ENCODE assay signal across 1 cellular context in genomic region chr1:95233737-95234493, GRCh38.
TF ChIP-seq lines count a peak whose summit lies in the region.

RWDD3 (plus strand) TSS chr1:95234210; CDS start chr1:95234231, 21 bp downstream.

TF ChIP-seq in HepG2, 621 proteins besides CTCF, POLR2A, EP300 and RAD21 (continued from another document and continues in another):
- peak; percentile 75; the same call in 1 of the 2 replicates for TF ChIP-seq ZGPAT (CRISPR knock-in tag; IDR thresholded peaks at IDR 0.05)
- peak; percentile 13; the same call in 1 of the 2 replicates for TF ChIP-seq ZNF205 (CRISPR knock-in tag; IDR thresholded peaks at IDR 0.05)
- TF ChIP-seq ZNF609 (CRISPR knock-in tag; IDR thresholded peaks at IDR 0.05; ENCODE audit: borderline replicate concordance) = no peak
- peak; percentile 72; the same call in 1 of the 2 replicates for TF ChIP-seq ZSCAN5A (CRISPR knock-in tag; IDR thresholded peaks at IDR 0.05; ENCODE audit: borderline replicate concordance)
- peak; percentile 15; the same call in 1 of the 2 replicates for TF ChIP-seq ZNF24 (IDR thresholded peaks at IDR 0.05)
- no peak for TF ChIP-seq ZNF547 (CRISPR knock-in tag; IDR thresholded peaks at IDR 0.05)
- TF ChIP-seq ZNF235 (CRISPR knock-in tag; IDR thresholded peaks at IDR 0.05; ENCODE audit: borderline replicate concordance) = peak; percentile 54; the same call in 1 of the 2 replicates
- TF ChIP-seq HNF4G (IDR thresholded peaks at IDR 0.05; ENCODE audit: borderline replicate concordance, low read depth, low read length) = no peak
- no peak for TF ChIP-seq HNF4G (CRISPR knock-in tag; IDR thresholded peaks at IDR 0.05; ENCODE audit: borderline replicate concordance, low read depth)
- TF ChIP-seq ZNF780A (CRISPR knock-in tag; IDR thresholded peaks at IDR 0.05) = no peak
- TF ChIP-seq ASH2L (IDR thresholded peaks at IDR 0.05; ENCODE audit: insufficient read length, low read depth, low read length) = peak; percentile 48
- TF ChIP-seq MAX (IDR thresholded peaks at IDR 0.05) = peak; percentile 76
- TF ChIP-seq PCBP1 (IDR thresholded peaks at IDR 0.05; ENCODE audit: borderline replicate concordance, low read depth, low read length) = no peak
- no peak for TF ChIP-seq HCFC1 (IDR thresholded peaks at IDR 0.05; ENCODE audit: low read depth, low read length)
- TF ChIP-seq ZNF256 (CRISPR knock-in tag; conservative IDR thresholded peaks at IDR 0.05) = no peak
- peak; percentile 85 for TF ChIP-seq ZNF574 (CRISPR knock-in tag; IDR thresholded peaks at IDR 0.05)
- peak; percentile 16; the same call in 1 of the 2 replicates for TF ChIP-seq TARDBP (CRISPR knock-in tag; IDR thresholded peaks at IDR 0.05)
- peak; percentile 63 for TF ChIP-seq ZNF616 (CRISPR knock-in tag; IDR thresholded peaks at IDR 0.05; ENCODE audit: low read depth)
- no peak; the same call in 1 of the 2 replicates for TF ChIP-seq KDM5A (IDR thresholded peaks at IDR 0.05; ENCODE audit: borderline replicate concordance, low read length)
- 0 out of 2 replicates have a peak, but pooled peaks have one; percentile 53 for TF ChIP-seq ELF4 (CRISPR knock-in tag; IDR thresholded peaks at IDR 0.05; ENCODE audit: borderline replicate concordance)
- TF ChIP-seq ZNF792 (CRISPR knock-in tag; IDR thresholded peaks at IDR 0.05) = peak; percentile 85
- TF ChIP-seq HDAC1 (CRISPR knock-in tag; IDR thresholded peaks at IDR 0.05) = peak; percentile 13; the same call in 1 of the 2 replicates
- TF ChIP-seq NR2F2 (IDR thresholded peaks at IDR 0.05; ENCODE audit: borderline replicate concordance, low read depth) = no peak; the same call in 1 of the 2 replicates
- TF ChIP-seq ZNF446 (CRISPR knock-in tag; IDR thresholded peaks at IDR 0.05) = no peak
- no peak for TF ChIP-seq ZBTB4 (CRISPR knock-in tag; IDR thresholded peaks at IDR 0.05; ENCODE audit: borderline replicate concordance)
- no peak for TF ChIP-seq TCF12 (IDR thresholded peaks at IDR 0.05)
- peak; percentile 82 for TF ChIP-seq TCF12 (CRISPR knock-in tag; IDR thresholded peaks at IDR 0.05)
- TF ChIP-seq ZNF639 (CRISPR knock-in tag; conservative IDR thresholded peaks at IDR 0.05) = 0 out of 2 replicates have a peak, but pooled peaks have one; percentile 56
- peak; percentile 78 for TF ChIP-seq IKZF4 (CRISPR knock-in tag; IDR thresholded peaks at IDR 0.05; ENCODE audit: borderline replicate concordance, low read depth, not compliant biosample characterization)
- peak; percentile 91 for TF ChIP-seq SALL2 (CRISPR knock-in tag; IDR thresholded peaks at IDR 0.05)
- no peak for TF ChIP-seq ZNF510 (CRISPR knock-in tag; IDR thresholded peaks at IDR 0.05; ENCODE audit: low read depth)
- TF ChIP-seq ZNF253 (CRISPR knock-in tag; IDR thresholded peaks at IDR 0.05; ENCODE audit: borderline replicate concordance) = peak; percentile 55; the same call in 1 of the 2 replicates
- TF ChIP-seq SRSF4 (IDR thresholded peaks at IDR 0.05; ENCODE audit: low read depth, low read length, poor library complexity, severe bottlenecking) = no peak
- TF ChIP-seq ZNF816 (CRISPR knock-in tag; IDR thresholded peaks at IDR 0.05; ENCODE audit: borderline replicate concordance) = peak; percentile 45; the same call in 1 of the 2 replicates
- no peak for TF ChIP-seq ZNF432 (CRISPR knock-in tag; IDR thresholded peaks at IDR 0.05; ENCODE audit: borderline replicate concordance)
- TF ChIP-seq USF2 (IDR thresholded peaks at IDR 0.05; ENCODE audit: low read depth, low read length) = no peak
- TF ChIP-seq USF2 (CRISPR knock-in tag; IDR thresholded peaks at IDR 0.05; ENCODE audit: borderline replicate concordance) = no peak
- 0 out of 2 replicates have a peak, but pooled peaks have one; percentile 42 for TF ChIP-seq RXRA (CRISPR knock-in tag; IDR thresholded peaks at IDR 0.05)
- TF ChIP-seq PRMT3 (CRISPR knock-in tag; IDR thresholded peaks at IDR 0.05; ENCODE audit: borderline replicate concordance, low read depth) = no peak
- no peak for TF ChIP-seq ZNF550 (CRISPR knock-in tag; IDR thresholded peaks at IDR 0.05; ENCODE audit: borderline replicate concordance)
- peak; percentile 47 for TF ChIP-seq ATF2 (CRISPR knock-in tag; IDR thresholded peaks at IDR 0.05)
- TF ChIP-seq ZNF136 (CRISPR knock-in tag; IDR thresholded peaks at IDR 0.05; ENCODE audit: low read depth) = no peak
- TF ChIP-seq POGZ (CRISPR knock-in tag; IDR thresholded peaks at IDR 0.05) = peak; percentile 66
- peak; percentile 67; the same call in 1 of the 2 replicates for TF ChIP-seq ZBTB7B (CRISPR knock-in tag; IDR thresholded peaks at IDR 0.05)
- no peak for TF ChIP-seq ZFP41 (CRISPR knock-in tag; IDR thresholded peaks at IDR 0.05; ENCODE audit: borderline replicate concordance)
